ENCODE assay signal across 22 cellular contexts in the genomic region with DNA sequence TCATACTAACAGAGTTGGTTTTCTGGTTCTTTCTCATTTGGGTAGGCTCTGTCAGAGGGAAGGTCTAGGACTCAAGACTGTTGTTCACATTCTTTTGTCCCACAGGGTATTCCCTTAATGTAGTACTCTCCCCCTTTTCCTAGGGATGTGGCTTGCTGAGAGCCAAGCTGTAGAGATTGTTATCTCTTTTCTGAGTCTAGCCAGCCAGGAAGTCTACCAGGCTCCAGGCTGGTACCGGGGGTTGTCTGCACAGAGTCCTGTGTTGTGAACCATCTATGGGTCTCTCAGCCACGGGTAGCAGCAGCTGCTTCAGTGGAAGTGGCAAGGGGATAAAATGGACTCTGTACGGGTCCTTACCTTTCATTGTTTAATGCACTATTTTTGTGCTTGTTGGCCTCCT.
DNase-seq lines count a peak whose midpoint lies in the region; ATAC-seq and TF ChIP-seq lines count a peak whose summit lies in the region.
"Had no signal": no experiment of that assay in that cellular context is flagged by ENCODE, and none has a peak within 500 bp of the region (broad histone marks: within the 10 kb centered on the region; RNA-seq: fewer than 3 reads in every experiment).

No MANE protein-coding gene starts in this region.

- no peak overlapping the region for H3K27ac ChIP-seq in GM23338 (ENCODE audit: low read depth)
- H3K27ac ChIP-seq in SJCRH30: no peak overlapping the region
- no peak overlapping the region for H3K27ac ChIP-seq in CD4-positive, alpha-beta T cell (ENCODE audit: low read depth, low read length)
- H3K27ac ChIP-seq: BLaER1, SJSA1 had no signal

- POLR2A ChIA-PET in activated CD8-positive, alpha-beta T cell treated with anti-CD3 and anti-CD28 coated beads, Interleukin-2, amount 10 ng/mL, durations not matched to agents 7 days and 5 days (lab: Charles Lee): no interaction called here
- POLR2A ChIA-PET in CD4-positive, alpha-beta T cell (lab: Charles Lee): no interaction called here

- no peaks in the 10 kb centered on the region for H4K20me1 ChIP-seq in GM23338 (replicated peaks; ENCODE audit: insufficient read depth)
- H4K20me1 ChIP-seq: BLaER1 had no signal

- no peaks in the 10 kb centered on the region for H3F3A ChIP-seq in GM23338 (replicated peaks; ENCODE audit: low read depth)

- H3K4me1 ChIP-seq in GM23338 (ENCODE audit: insufficient read depth): no peaks in the 10 kb centered on the region
- no peaks in the 10 kb centered on the region for H3K4me1 ChIP-seq in SJCRH30
- H3K4me1 ChIP-seq: SJSA1 had no signal

- H3K4me3 Mint-ChIP-seq in GM23338: no peak overlapping the region
- H3K4me3 Mint-ChIP-seq in nephron progenitor cell: no peak overlapping the region
- no peak overlapping the region for H3K4me3 Mint-ChIP-seq in activated CD8-positive, alpha-beta T cell treated with anti-CD3 and anti-CD28 coated beads, Interleukin-2, amount 10 ng/mL, durations not matched to agents 7 days and 5 days
- H3K4me3 Mint-ChIP-seq in CD4-positive, alpha-beta T cell: no peak overlapping the region
- H3K4me3 Mint-ChIP-seq: CD4-positive, CD25-positive, alpha-beta regulatory T cell; IgD-negative memory B cell had no signal

- no peak for TF ChIP-seq CTCF in GM23338 (conservative IDR thresholded peaks at IDR 0.05; ENCODE audit: low read depth in 2 of 2)
- TF ChIP-seq CTCF in nephron progenitor cell (IDR thresholded peaks at IDR 0.05): no peak
- TF ChIP-seq CTCF in CD4-positive, alpha-beta T cell (IDR thresholded peaks at IDR 0.05): no peak

- CTCF ChIA-PET in activated CD8-positive, alpha-beta T cell treated with anti-CD3 and anti-CD28 coated beads, Interleukin-2, amount 10 ng/mL, durations not matched to agents 7 days and 5 days (lab: Charles Lee): no interaction called here
- CTCF ChIA-PET in CD4-positive, alpha-beta T cell (lab: Charles Lee): no interaction called here

- no peak for ATAC-seq in GM23338
- no peak for ATAC-seq in activated CD8-positive, alpha-beta T cell treated with anti-CD3 and anti-CD28 coated beads, Interleukin-2, amount 10 ng/mL, durations not matched to agents 7 days and 5 days
- ATAC-seq in CD4-positive, alpha-beta T cell (ENCODE audit: poor library complexity): no peak
- ATAC-seq: GM12878, HCT116, Right ventricle myocardium inferior had no signal

- no peaks in the 10 kb centered on the region for H3K27me3 ChIP-seq in GM23338 (ENCODE audit: insufficient read depth)
- no peaks in the 10 kb centered on the region for H3K27me3 ChIP-seq in SJCRH30
- peaks cover 3% of the 10 kb centered on the region for H3K27me3 ChIP-seq in CD4-positive, alpha-beta T cell (ENCODE audit: control insufficient read depth, insufficient read depth, low read length)
- H3K27me3 ChIP-seq: BLaER1, SJSA1 had no signal

- no peak overlapping the region for H2AFZ ChIP-seq in GM23338

- H3K27me3 Mint-ChIP-seq in GM23338 (ENCODE audit: insufficient read depth, low read depth, poor library complexity) (no peaks in the 10 kb centered on the region), nephron progenitor cell (ENCODE audit: low read depth, poor library complexity) (no peaks in the 10 kb centered on the region)
- H3K27me3 Mint-ChIP-seq in activated CD8-positive, alpha-beta T cell treated with anti-CD3 and anti-CD28 coated beads, Interleukin-2, amount 10 ng/mL, durations not matched to agents 7 days and 5 days (ENCODE audit: low read depth): peaks cover 6% of the 10 kb centered on the region
- peaks cover 12% of the 10 kb centered on the region for H3K27me3 Mint-ChIP-seq in CD4-positive, alpha-beta T cell
- H3K27me3 Mint-ChIP-seq: CD4-positive, CD25-positive, alpha-beta regulatory T cell had no signal

- H3K36me3 Mint-ChIP-seq in GM23338 (ENCODE audit: low read depth) (no peaks in the 10 kb centered on the region; the same call in 2 of the 3 replicates), nephron progenitor cell (ENCODE audit: low read depth) (peaks cover 55% of the 10 kb centered on the region)
- H3K36me3 Mint-ChIP-seq in activated CD8-positive, alpha-beta T cell treated with anti-CD3 and anti-CD28 coated beads, Interleukin-2, amount 10 ng/mL, durations not matched to agents 7 days and 5 days (ENCODE audit: low read depth): no peaks in the 10 kb centered on the region
- H3K36me3 Mint-ChIP-seq in CD4-positive, alpha-beta T cell (ENCODE audit: low read depth): no peaks in the 10 kb centered on the region
- H3K36me3 Mint-ChIP-seq: CD4-positive, CD25-positive, alpha-beta regulatory T cell; IgD-negative memory B cell had no signal

- DNase-seq in GM23338 (ENCODE audit: low spot score) (no peak), M059J (ENCODE audit: low read depth) (peak; percentile 25), SJCRH30 (peak; percentile 18 to 19), islet precursor cell (peak; percentile 76), nephron progenitor cell (no peak)
- DNase-seq in activated CD8-positive, alpha-beta T cell treated with anti-CD3 and anti-CD28 coated beads, Interleukin-2, amount 10 ng/mL, durations not matched to agents 7 days and 5 days: no peak
- no peak for DNase-seq in CD4-positive, alpha-beta T cell
- DNase-seq: CD4-positive, CD25-positive, alpha-beta regulatory T cell; GDM1; Karpas-422; NCI-H1092 treated with DMSO at 0.1 percent for 48 hours; NCI-H146; NCI-H2029; NCI-H226; NCI-H510A; NCI-H69 had no signal

- intact Hi-C loops in CD4-positive, alpha-beta T cell (cut with DNase I, micrococcal nuclease): no loop called here

- H3K79me2 ChIP-seq in GM23338 (replicated peaks; ENCODE audit: insufficient read depth): no peaks in the 10 kb centered on the region

- peak overlapping the region; percentile 38; the same call in 1 of the 2 replicates for H3K27ac Mint-ChIP-seq in GM23338
- no peak overlapping the region for H3K27ac Mint-ChIP-seq in nephron progenitor cell
- H3K27ac Mint-ChIP-seq in activated CD8-positive, alpha-beta T cell treated with anti-CD3 and anti-CD28 coated beads, Interleukin-2, amount 10 ng/mL, durations not matched to agents 7 days and 5 days: no peak overlapping the region
- H3K27ac Mint-ChIP-seq in CD4-positive, alpha-beta T cell: no peak overlapping the region
- H3K27ac Mint-ChIP-seq: CD4-positive, CD25-positive, alpha-beta regulatory T cell; IgD-negative memory B cell had no signal

- H3K9me3 Mint-ChIP-seq in GM23338 (peaks cover 3% of the 10 kb centered on the region; the same call in 2 of the 3 replicates), nephron progenitor cell (peaks cover 45% of the 10 kb centered on the region)
- H3K9me3 Mint-ChIP-seq in activated CD8-positive, alpha-beta T cell treated with anti-CD3 and anti-CD28 coated beads, Interleukin-2, amount 10 ng/mL, durations not matched to agents 7 days and 5 days (ENCODE audit: insufficient read depth): no peaks in the 10 kb centered on the region
- H3K9me3 Mint-ChIP-seq in CD4-positive, alpha-beta T cell: peaks cover 2% of the 10 kb centered on the region

- H3K4me3 ChIP-seq in GM23338: no peak overlapping the region
- H3K4me3 ChIP-seq in SJCRH30: no peak overlapping the region
- H3K4me3 ChIP-seq: BLaER1, GM12878, SJSA1 had no signal

- no peaks in the 10 kb centered on the region; the same call in 1 of the 2 replicates for H3K9me2 ChIP-seq in GM23338 (ENCODE audit: insufficient read depth)

- H3K9me3 ChIP-seq in SJCRH30 (replicated peaks): no peaks in the 10 kb centered on the region; the same call in 1 of the 2 replicates
- no peaks in the 10 kb centered on the region for H3K9me3 ChIP-seq in CD4-positive, alpha-beta T cell (ENCODE audit: control insufficient read depth, low read length)
- H3K9me3 ChIP-seq: SJSA1 had no signal

- H3K36me3 ChIP-seq in GM23338 (ENCODE audit: insufficient read depth) (no peaks in the 10 kb centered on the region), SJCRH30 (no peaks in the 10 kb centered on the region)
- H3K36me3 ChIP-seq: BLaER1, SJSA1 had no signal

- H3K4me2 ChIP-seq in GM23338: no peak overlapping the region
- H3K4me2 ChIP-seq: BLaER1 had no signal

- no peaks in the 10 kb centered on the region for H3K4me1 Mint-ChIP-seq in GM23338
- H3K4me1 Mint-ChIP-seq in nephron progenitor cell: no peaks in the 10 kb centered on the region
- no peaks in the 10 kb centered on the region for H3K4me1 Mint-ChIP-seq in activated CD8-positive, alpha-beta T cell treated with anti-CD3 and anti-CD28 coated beads, Interleukin-2, amount 10 ng/mL, durations not matched to agents 7 days and 5 days (ENCODE audit: low read depth)
- no peaks in the 10 kb centered on the region for H3K4me1 Mint-ChIP-seq in CD4-positive, alpha-beta T cell (ENCODE audit: low read depth)
- H3K4me1 Mint-ChIP-seq: CD4-positive, CD25-positive, alpha-beta regulatory T cell; IgD-negative memory B cell had no signal

TF ChIP-seq in GM23338, 12 proteins besides CTCF, POLR2A, EP300 and RAD21 (continues in another document):
- TF ChIP-seq, protein P1, sequence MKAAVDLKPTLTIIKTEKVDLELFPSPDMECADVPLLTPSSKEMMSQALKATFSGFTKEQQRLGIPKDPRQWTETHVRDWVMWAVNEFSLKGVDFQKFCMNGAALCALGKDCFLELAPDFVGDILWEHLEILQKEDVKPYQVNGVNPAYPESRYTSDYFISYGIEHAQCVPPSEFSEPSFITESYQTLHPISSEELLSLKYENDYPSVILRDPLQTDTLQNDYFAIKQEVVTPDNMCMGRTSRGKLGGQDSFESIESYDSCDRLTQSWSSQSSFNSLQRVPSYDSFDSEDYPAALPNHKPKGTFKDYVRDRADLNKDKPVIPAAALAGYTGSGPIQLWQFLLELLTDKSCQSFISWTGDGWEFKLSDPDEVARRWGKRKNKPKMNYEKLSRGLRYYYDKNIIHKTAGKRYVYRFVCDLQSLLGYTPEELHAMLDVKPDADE (IDR thresholded peaks at IDR 0.05): no peak
- TF ChIP-seq CREB1 (CRISPR knock-in tag; IDR thresholded peaks at IDR 0.05; ENCODE audit: low read depth): no peak

Comparison
In these comparisons a context has a peak if more than half of its experiments do, and no peak if none do; other contexts are left out.
1. DNase-seq: peak in M059J (single experiment), SJCRH30 (2 of 2) and islet precursor cell (single experiment); none in GM23338 (single experiment), nephron progenitor cell (single experiment), activated CD8-positive, alpha-beta T cell treated with anti-CD3 and anti-CD28 coated beads, Interleukin-2, amount 10 ng/mL, durations not matched to agents 7 days and 5 days (single experiment) and CD4-positive, alpha-beta T cell (0 of 10).